24 cellular contexts compared by ENCODE assay signal in the genomic region with DNA sequence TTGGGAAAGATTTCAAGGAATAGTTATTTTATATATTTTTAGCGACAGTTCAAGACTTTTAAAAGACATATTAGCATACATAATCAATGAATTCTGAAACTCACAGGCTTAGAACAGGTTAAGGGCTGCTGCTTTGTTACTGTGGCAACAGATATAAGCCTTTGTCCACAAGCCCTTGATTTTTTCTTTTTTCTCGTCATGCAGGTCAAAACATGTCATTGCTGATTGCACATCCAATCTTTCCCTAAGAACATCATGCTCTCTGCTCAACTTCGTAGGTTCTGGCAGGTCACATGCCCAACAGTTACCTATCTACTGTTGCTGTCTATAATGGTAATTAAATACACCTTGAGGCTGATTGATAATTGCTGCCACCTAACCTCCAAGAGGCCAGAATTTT.
"Had no signal": no experiment of that assay in that cellular context is flagged by ENCODE, and none has a peak within 500 bp of the region (broad histone marks: within the 10 kb centered on the region; RNA-seq: fewer than 3 reads in every experiment).

No MANE protein-coding gene starts in this region.

- DNase-seq: islet precursor cell; left ventricle myocardium inferior; mesendoderm; naive B cell; natural killer cell; nephron progenitor cell; nucleus accumbens; pancreas; posterior cingulate gyrus; retina; right cardiac atrium; spleen; stimulated activated CD4-positive, alpha-beta T cell treated with anti-CD3 and anti-CD28 coated beads, Interleukin-4, amount 100 ng/mL, for 24 hours; stimulated activated naive CD4-positive, alpha-beta T cell treated with Interleukin-2 at 50 U/mL for 16 hours; stimulated activated naive CD8-positive, alpha-beta T cell treated with anti-CD3 and anti-CD28 coated beads, Interleukin-15, amount 100 ng/mL, for 72 hours; substantia nigra; uterus had no signal

- ATAC-seq: natural killer cell; pancreas; right cardiac atrium; sciatic nerve; stimulated activated effector memory CD8-positive, alpha-beta T cell treated with anti-CD3 and anti-CD28 coated beads, Interleukin-12 subunit alpha, Interleukin-12 subunit beta, amount 100 ng/mL, for 72 hours; stimulated activated naive CD8-positive, alpha-beta T cell treated with anti-CD3 and anti-CD28 coated beads, Interleukin-15, amount 100 ng/mL, for 72 hours had no signal

- H3K4me3 ChIP-seq: hepatocyte, left ventricle myocardium inferior, lung, pancreas, prostate gland, skin epidermis, spleen, tibial nerve, uterus had no signal
